1 cellular context compared by ENCODE assay signal in genomic region chr7:141689072-141689825, GRCh38.
A peak's percentile ranks its signal among the peaks of the same experiment; 100 is the strongest.
TF ChIP-seq lines count a peak whose summit lies in the region.
"Not testable (repeated sequence)": the region's sequence is repeated elsewhere in the genome, so short reads cannot be mapped to it uniquely, and the experiment has no call there.

No MANE protein-coding gene starts in this region.

TF ChIP-seq in HepG2, 621 proteins besides CTCF, POLR2A, EP300 and RAD21:
- peak; percentile 50; the same call in 1 of the 2 replicates for TF ChIP-seq ZNF652 (CRISPR knock-in tag; IDR thresholded peaks at IDR 0.05; ENCODE audit: borderline replicate concordance, low read depth)
- peak; percentile 37; the same call in 1 of the 2 replicates for TF ChIP-seq MNT (IDR thresholded peaks at IDR 0.05)
- peak; percentile 55; the same call in 1 of the 2 replicates for TF ChIP-seq PAXIP1 (CRISPR knock-in tag; conservative IDR thresholded peaks at IDR 0.05)
- TF ChIP-seq GATAD2A (CRISPR knock-in tag; IDR thresholded peaks at IDR 0.05), result peak; percentile 21; the same call in 1 of the 2 replicates
- TF ChIP-seq FOXP1 (IDR thresholded peaks at IDR 0.05), result not testable (repeated sequence)
- peak; percentile 39; the same call in 1 of the 2 replicates for TF ChIP-seq FOXP1 (CRISPR knock-in tag; IDR thresholded peaks at IDR 0.05)
- TF ChIP-seq ZNF362 (CRISPR knock-in tag; IDR thresholded peaks at IDR 0.05; ENCODE audit: borderline replicate concordance), result peak; percentile 59; the same call in 1 of the 2 replicates
- 0 out of 2 replicates have a peak, but pooled peaks have one; percentile 36 for TF ChIP-seq HDAC1 (CRISPR knock-in tag; IDR thresholded peaks at IDR 0.05)
